ENCODE assay signal across 8 cellular contexts in the genomic region with DNA sequence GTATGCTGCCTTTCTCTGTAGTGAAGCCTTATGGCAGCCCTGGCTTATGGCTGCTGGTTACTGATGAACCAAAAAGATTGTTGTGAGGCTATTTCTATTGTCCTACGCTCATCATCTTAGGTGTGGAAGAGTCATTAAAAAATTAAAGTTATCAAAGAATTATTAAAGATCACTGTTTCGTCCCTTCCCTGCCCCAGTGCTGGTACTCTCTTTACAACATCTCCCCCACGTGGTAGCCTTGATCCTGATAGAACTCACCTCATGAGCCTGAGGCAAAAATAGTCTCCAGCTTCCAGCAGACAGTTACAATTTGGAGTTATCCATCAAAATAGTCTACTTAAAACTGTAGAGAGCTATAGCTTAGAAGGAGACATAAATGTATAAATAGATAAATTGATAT.
DNase-seq lines count a peak whose midpoint lies in the region; ATAC-seq, FAIRE-seq and TF ChIP-seq lines count a peak whose summit lies in the region.

No MANE protein-coding gene starts in this region.

- ATAC-seq in GM18870 (IDR thresholded peaks at IDR 0.05; ENCODE audit: unreplicated experiment): peak; percentile 57
- peak; percentile 49 for ATAC-seq in HG03097 (IDR thresholded peaks at IDR 0.05; ENCODE audit: low FRiP score, unreplicated experiment)
- no peak for ATAC-seq in HG03039 (IDR thresholded peaks at IDR 0.05; ENCODE audit: unreplicated experiment)
- ATAC-seq in GM19452 (IDR thresholded peaks at IDR 0.05; ENCODE audit: unreplicated experiment): no peak

- in situ Hi-C loops in astrocyte of the spinal cord (cut with HindIII; ENCODE audit: low sequenced_read_pairs): no loop called here

- CTCF ChIA-PET in AG04450 (lab: Charles Lee): interaction anchor here (0.8 to 6.4 kb wide), 7 partner anchors 9 to 133 kb away, joined by 3 to 66 read pairs (median 3); no protein-coding TSS in a partner anchor

- H3K9me3 ChIP-seq in AG04450 (ENCODE audit: control insufficient read depth, insufficient read depth, low read length): no peaks in the 10 kb centered on the region

- H3K27me3 ChIP-seq in AG04450 (ENCODE audit: control insufficient read depth, insufficient read depth, low read length): no peaks in the 10 kb centered on the region

- TF ChIP-seq CTCF in AG04450 (IDR thresholded peaks at IDR 0.05; ENCODE audit: low read depth, low read length): peak; percentile 44
- TF ChIP-seq CTCF in astrocyte of the spinal cord (IDR thresholded peaks at IDR 0.05; ENCODE audit: low read depth, low read length): peak; percentile 20

- DNase-seq in AG04450 (ENCODE audit: low read depth, low spot score): no peak
- no peak for DNase-seq in astrocyte of the spinal cord (ENCODE audit: low read depth, low spot score)
- peak; percentile 13 for DNase-seq in urothelium cell line (ENCODE audit: low spot score)
- DNase-seq in activated CD8-positive, alpha-beta memory T cell treated with anti-CD3 and anti-CD28 coated beads for 24 hours: no peak

- H3K27ac ChIP-seq in AG04450 (ENCODE audit: low read depth, low read length): no peak overlapping the region

- FAIRE-seq in urothelium cell line (lab: Jason Lieb, UNC): no peak

- POLR2A ChIA-PET in AG04450 (lab: Yijun Ruan, JAX): no interaction called here

- H3K4me3 ChIP-seq in AG04450 (ENCODE audit: low read depth, low read length) (no peak overlapping the region), astrocyte of the spinal cord (ENCODE audit: low read depth, low read length) (no peak overlapping the region)

Comparison
In these comparisons a context has a peak if more than half of its experiments do, and no peak if none do; other contexts are left out.
1. ATAC-seq: peak in GM18870 (single experiment) and HG03097 (single experiment); none in HG03039 (single experiment) and GM19452 (single experiment).